In the genomic region with DNA sequence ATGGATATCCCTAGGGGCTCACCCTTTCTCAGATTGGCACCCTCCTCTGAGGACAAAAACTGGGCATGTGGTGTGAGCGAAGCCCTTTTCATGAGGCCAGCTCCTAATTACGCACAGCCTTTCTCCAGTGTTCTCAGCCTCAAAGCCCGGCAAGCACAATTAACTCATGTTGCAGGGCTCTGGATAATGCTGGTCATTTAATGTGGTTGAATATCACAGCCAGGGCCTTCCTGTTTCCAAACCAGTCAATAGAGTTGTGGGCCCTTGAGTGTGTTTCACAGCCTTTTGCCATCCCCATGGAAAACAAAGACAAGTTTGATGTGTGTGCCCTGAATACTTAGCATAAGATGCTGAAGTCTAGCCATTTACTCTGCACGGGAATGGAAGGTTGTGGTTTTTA, we compare ENCODE assay signal across 20 cellular contexts.
DNase-seq lines count a peak whose midpoint lies in the region; ATAC-seq and TF ChIP-seq lines count a peak whose summit lies in the region.
"Had no signal": no experiment of that assay in that cellular context is flagged by ENCODE, and none has a peak within 500 bp of the region (broad histone marks: within the 10 kb centered on the region; RNA-seq: fewer than 3 reads in every experiment).

No MANE protein-coding gene starts in this region.

- 90 to 94% methylated on average over 4 of the region's 4 CpGs for WGBS in endodermal cell (ENCODE audit: insufficient coverage in 1 of 2, insufficient read length in 1 of 2), 2 experiments

- peak; percentile 76 for DNase-seq in Ammon's horn (ENCODE audit: low spot score)
- peak in 33 of 56 donors; percentile 9 to 86 (median 44) for DNase-seq in amygdala (lab: John Stamatoyannopoulos, UW)
- DNase-seq in endodermal cell = no peak
- no peak for DNase-seq in neural crest cell (ENCODE audit: low read depth, low spot score)
- DNase-seq in activated gamma-delta T cell treated with Interleukin-2 at 50 U/mL for 16 hours = no peak
- no peak for DNase-seq in activated T-cell treated with anti-CD3 and anti-CD28 coated beads, Interleukin-2, amount 50 U/mL, for 4 hours
- DNase-seq: CD8-positive, alpha-beta T cell; DMS79; H7; NCI-H1436; NCI-H2029; NCI-H2171; NCI-H446 treated with DMSO at 0.1 percent for 48 hours; NCI-H748 treated with DMSO at 0.1 percent for 48 hours; OCI-M1; SIG-M5 had no signal

- no peak overlapping the region for H3K4me3 Mint-ChIP-seq in endodermal cell
- no peak overlapping the region for H3K4me3 Mint-ChIP-seq in neural crest cell
- no peak overlapping the region for H3K4me3 Mint-ChIP-seq in activated T-cell treated with anti-CD3 and anti-CD28 coated beads, Interleukin-2, amount 50 U/mL, for 4 hours
- H3K4me3 Mint-ChIP-seq: CD8-positive, alpha-beta T cell; IgD-negative memory B cell had no signal

- H3K27me3 Mint-ChIP-seq in endodermal cell (ENCODE audit: insufficient read depth) (no peaks in the 10 kb centered on the region), neural crest cell (ENCODE audit: low read depth) (no peaks in the 10 kb centered on the region)
- H3K27me3 Mint-ChIP-seq in activated T-cell treated with anti-CD3 and anti-CD28 coated beads, Interleukin-2, amount 50 U/mL, for 4 hours (ENCODE audit: low read depth) = peaks cover 3% of the 10 kb centered on the region
- H3K27me3 Mint-ChIP-seq: IgD-negative memory B cell had no signal

- H3K27ac Mint-ChIP-seq in endodermal cell (no peak overlapping the region), neural crest cell (ENCODE audit: unreplicated experiment) (peak overlapping the region; percentile 31)
- H3K27ac Mint-ChIP-seq: CD8-positive, alpha-beta T cell; IgD-negative memory B cell had no signal

- H3K27me3 ChIP-seq in endodermal cell (ENCODE audit: control insufficient read depth, insufficient read depth, low read length, poor library complexity, severe bottlenecking) = no peaks in the 10 kb centered on the region
- H3K27me3 ChIP-seq: BLaER1 had no signal

- ATAC-seq in GM21367 (IDR thresholded peaks at IDR 0.05; ENCODE audit: unreplicated experiment) (no peak), GM21447 (IDR thresholded peaks at IDR 0.05; ENCODE audit: unreplicated experiment) (no peak)
- ATAC-seq in activated T-cell treated with anti-CD3 and anti-CD28 coated beads, Interleukin-2, amount 50 U/mL, for 4 hours = no peak
- ATAC-seq: CD8-positive, alpha-beta T cell had no signal

- H3K36me3 Mint-ChIP-seq in endodermal cell (ENCODE audit: low read depth) (no peaks in the 10 kb centered on the region), neural crest cell (ENCODE audit: low read depth) (peaks cover 4% of the 10 kb centered on the region)
- no peaks in the 10 kb centered on the region for H3K36me3 Mint-ChIP-seq in activated T-cell treated with anti-CD3 and anti-CD28 coated beads, Interleukin-2, amount 50 U/mL, for 4 hours (ENCODE audit: insufficient read depth)
- H3K36me3 Mint-ChIP-seq: CD8-positive, alpha-beta T cell had no signal

- H3K4me1 Mint-ChIP-seq in endodermal cell (no peaks in the 10 kb centered on the region), neural crest cell (peaks cover 43% of the 10 kb centered on the region)
- H3K4me1 Mint-ChIP-seq in activated T-cell treated with anti-CD3 and anti-CD28 coated beads, Interleukin-2, amount 50 U/mL, for 4 hours (ENCODE audit: low read depth) = no peaks in the 10 kb centered on the region

- peaks cover 4% of the 10 kb centered on the region for H3K4me1 ChIP-seq in endodermal cell (ENCODE audit: control insufficient read depth, insufficient read depth, low read length)

- peaks cover 2% of the 10 kb centered on the region for H3K9me3 Mint-ChIP-seq in endodermal cell
- H3K9me3 Mint-ChIP-seq in neural crest cell = peaks cover 11% of the 10 kb centered on the region
- peaks cover 6% of the 10 kb centered on the region for H3K9me3 Mint-ChIP-seq in activated T-cell treated with anti-CD3 and anti-CD28 coated beads, Interleukin-2, amount 50 U/mL, for 4 hours

- no peaks in the 10 kb centered on the region for H3K36me3 ChIP-seq in endodermal cell (ENCODE audit: control insufficient read depth, insufficient read depth, low read length)
- H3K36me3 ChIP-seq: BLaER1 had no signal

- peak overlapping the region; percentile 24 for H3K27ac ChIP-seq in endodermal cell (ENCODE audit: low read depth, low read length)
- H3K27ac ChIP-seq: BLaER1 had no signal

- peaks cover 6% of the 10 kb centered on the region for H3K9me3 ChIP-seq in endodermal cell (ENCODE audit: control insufficient read depth, low read length)

- H3K4me3 ChIP-seq in endodermal cell (ENCODE audit: low read length) = no peak overlapping the region
- H3K4me3 ChIP-seq: BLaER1 had no signal

- no peak for TF ChIP-seq CTCF in endodermal cell (conservative IDR thresholded peaks at IDR 0.05)
- no peak for TF ChIP-seq CTCF in neural crest cell (conservative IDR thresholded peaks at IDR 0.05)

- H3K9ac ChIP-seq in endodermal cell (ENCODE audit: extremely low read depth, low read length, poor library complexity, severe bottlenecking) = no peak overlapping the region
- H3K9ac ChIP-seq: BLaER1 had no signal

Comparison
In these comparisons a context has a peak if more than half of its experiments do, and no peak if none do; other contexts are left out.
1. DNase-seq: peak in Ammon's horn (single experiment) and amygdala (33 of 56); none in endodermal cell (single experiment), neural crest cell (single experiment), activated gamma-delta T cell treated with Interleukin-2 at 50 U/mL for 16 hours (single experiment) and activated T-cell treated with anti-CD3 and anti-CD28 coated beads, Interleukin-2, amount 50 U/mL, for 4 hours (single experiment).